Comparison of ENCODE assay signal across 1 cellular context in genomic region chr19:2184422-2185012, GRCh38.
A peak's percentile ranks its signal among the peaks of the same experiment; 100 is the strongest.
TF ChIP-seq lines count a peak whose summit lies in the region.

No MANE protein-coding gene starts in this region.

TF ChIP-seq in HepG2, 621 proteins besides CTCF, POLR2A, EP300 and RAD21:
- TF ChIP-seq RBM22 (optimal IDR thresholded peaks at IDR 0.05; ENCODE audit: low read length) (peak; percentile 44), NKX3-1 (CRISPR knock-in tag; IDR thresholded peaks at IDR 0.05) (no peak), RERE (CRISPR knock-in tag; IDR thresholded peaks at IDR 0.05; ENCODE audit: low read depth) (no peak)
TF ChIP-seq in HepG2: peak in this region for 1.
